18 cellular contexts compared by ENCODE assay signal in genomic region chr14:54906075-54906474, GRCh38. TPM values are rescaled to one million over a fixed set of nuclear protein-coding genes. Genes with fewer than 3 reads are reported as not detected.
A peak's percentile ranks its signal among the peaks of the same experiment; 100 is the strongest.
DNase-seq lines count a peak whose midpoint lies in the region; ATAC-seq, FAIRE-seq and TF ChIP-seq lines count a peak whose summit lies in the region.
"Had no signal": no experiment of that assay in that cellular context is flagged by ENCODE, and none has a peak within 500 bp of the region (broad histone marks: within the 10 kb centered on the region; RNA-seq: fewer than 3 reads in every experiment).

No MANE protein-coding gene starts in this region.

- peak overlapping the region; percentile 52 for H3K27ac Mint-ChIP-seq in activated CD4-positive, alpha-beta T cell treated with anti-CD3 and anti-CD28 coated beads, Interleukin-2, amount 10 ng/mL, durations not matched to agents 7 days and 5 days
- H3K27ac Mint-ChIP-seq in T-helper 2 cell treated with Interferon-gamma antibody and Interleukin-4, amounts not matched to agents 5 μg/mL and 100 μg/mL, for 36 hours: peak overlapping the region; percentile 74
- H3K27ac Mint-ChIP-seq in naive thymus-derived CD8-positive, alpha-beta T cell: no peak overlapping the region
- H3K27ac Mint-ChIP-seq: B cell; CD8-positive, alpha-beta T cell had no signal

- H3K9me3 ChIP-seq in GM12878 (replicated peaks; ENCODE audit: control insufficient read depth, insufficient read depth, low read length): no peaks in the 10 kb centered on the region
- H3K9me3 ChIP-seq: BLaER1 treated with 17β-estradiol and CSF1 and Interleukin-3, amounts not matched to agents 10 nM and 100 nM; HAP-1 had no signal

- H3K27me3 ChIP-seq in KMS-11 (ENCODE audit: insufficient read depth, low read depth) (no peaks in the 10 kb centered on the region), GM12878 (replicated peaks in 1 of 2; ENCODE audit: control insufficient read depth in 2 of 2, insufficient read depth in 2 of 2, low read length in 1 of 2) (no peaks in the 10 kb centered on the region)

- TF ChIP-seq RAD21 in GM12878 (IDR thresholded peaks at IDR 0.05; ENCODE audit: insufficient read depth, low read depth, low read length): no peak

- CTCF ChIA-PET in activated CD4-positive, alpha-beta T cell treated with anti-CD3 and anti-CD28 coated beads, Interleukin-2, amount 10 ng/mL, durations not matched to agents 7 days and 5 days (lab: Charles Lee): no interaction called here
- CTCF ChIA-PET in GM12878 (lab: Yijun Ruan, JAX): no interaction called here

- SMC1A ChIA-PET in GM12878 (lab: Charles Lee; ENCODE audit: uncharacterized antibody, unreplicated experiment): interaction anchor here (0.6 kb wide), 1 partner anchor 18 kb away, joined by 3 read pairs; no protein-coding TSS in a partner anchor

- in situ Hi-C loops in GM12878 (cut with MboI): no loop called here

- H3K27ac ChIP-seq in KMS-11: no peak overlapping the region
- no peak overlapping the region for H3K27ac ChIP-seq in GM12878 (ENCODE audit: control insufficient read depth, insufficient read depth)
- H3K27ac ChIP-seq: BLaER1 treated with 17β-estradiol and CSF1 and Interleukin-3, amounts not matched to agents 10 nM and 100 nM; GM23248 had no signal

- H3K4me1 ChIP-seq in KMS-11 (ENCODE audit: low read depth, poor library complexity, severe bottlenecking): peaks cover 45% of the 10 kb centered on the region
- no peaks in the 10 kb centered on the region; the same call in 1 of the 2 replicates for H3K4me1 ChIP-seq in GM12878 (ENCODE audit: control insufficient read depth, insufficient read depth, low read length)
- H3K4me1 ChIP-seq: HAP-1 had no signal

- intact Hi-C loops in GM12878 (cut with micrococcal nuclease; ENCODE audit: unreplicated experiment): no loop called here

- H3K4me3 Mint-ChIP-seq in activated CD4-positive, alpha-beta T cell treated with anti-CD3 and anti-CD28 coated beads, Interleukin-2, amount 10 ng/mL, durations not matched to agents 7 days and 5 days: no peak overlapping the region
- H3K4me3 Mint-ChIP-seq in T-helper 2 cell treated with Interferon-gamma antibody and Interleukin-4, amounts not matched to agents 5 μg/mL and 100 μg/mL, for 36 hours: peak overlapping the region; percentile 66
- H3K4me3 Mint-ChIP-seq in naive thymus-derived CD8-positive, alpha-beta T cell: no peak overlapping the region
- H3K4me3 Mint-ChIP-seq: B cell; CD8-positive, alpha-beta T cell had no signal

- no peaks in the 10 kb centered on the region for H3K27me3 Mint-ChIP-seq in activated CD4-positive, alpha-beta T cell treated with anti-CD3 and anti-CD28 coated beads, Interleukin-2, amount 10 ng/mL, durations not matched to agents 7 days and 5 days
- H3K27me3 Mint-ChIP-seq in T-helper 2 cell treated with Interferon-gamma antibody and Interleukin-4, amounts not matched to agents 5 μg/mL and 100 μg/mL, for 36 hours (ENCODE audit: low read depth): no peaks in the 10 kb centered on the region
- H3K27me3 Mint-ChIP-seq in naive thymus-derived CD8-positive, alpha-beta T cell: no peaks in the 10 kb centered on the region
- H3K27me3 Mint-ChIP-seq: B cell had no signal

- BruUV-seq in GM12878 (replicated peaks; lab: Mats Ljungman, UMichigan): no TSS peak

- no peak for TF ChIP-seq POLR2A in GM12878 (IDR thresholded peaks at IDR 0.05; ENCODE audit: low read depth, low read length)

- no peaks in the 10 kb centered on the region for H3K36me3 ChIP-seq in KMS-11 (ENCODE audit: insufficient read depth)
- no peaks in the 10 kb centered on the region for H3K36me3 ChIP-seq in GM12878 (ENCODE audit: control insufficient read depth in 2 of 2, insufficient read depth in 2 of 2, low read length in 1 of 2)
- H3K36me3 ChIP-seq: BLaER1 treated with 17β-estradiol and CSF1 and Interleukin-3, amounts not matched to agents 10 nM and 100 nM; HAP-1 had no signal

- peak overlapping the region; percentile 42; the same call in 1 of the 2 replicates for H3K4me2 ChIP-seq in KMS-11
- no peak overlapping the region for H3K4me2 ChIP-seq in GM12878 (ENCODE audit: control insufficient read depth, insufficient read depth)
- H3K4me2 ChIP-seq: BLaER1 treated with 17β-estradiol and CSF1 and Interleukin-3, amounts not matched to agents 10 nM and 100 nM had no signal

- H3K9ac ChIP-seq in KMS-11 (no peak overlapping the region), GM12878 (ENCODE audit: control insufficient read depth, insufficient read depth, low read length) (no peak overlapping the region)
- H3K9ac ChIP-seq: BLaER1 treated with 17β-estradiol and CSF1 and Interleukin-3, amounts not matched to agents 10 nM and 100 nM; GM23248 had no signal

- H3K4me1 Mint-ChIP-seq in activated CD4-positive, alpha-beta T cell treated with anti-CD3 and anti-CD28 coated beads, Interleukin-2, amount 10 ng/mL, durations not matched to agents 7 days and 5 days: peaks cover 37% of the 10 kb centered on the region
- H3K4me1 Mint-ChIP-seq in T-helper 2 cell treated with Interferon-gamma antibody and Interleukin-4, amounts not matched to agents 5 μg/mL and 100 μg/mL, for 36 hours (ENCODE audit: low read depth): peaks cover 34% of the 10 kb centered on the region
- H3K4me1 Mint-ChIP-seq in naive thymus-derived CD8-positive, alpha-beta T cell: peaks cover 2 to 16% (median 6%) of the 10 kb centered on the region in 4 donors

- H2AFZ ChIP-seq in KMS-11 (ENCODE audit: low read depth) (no peak overlapping the region), GM12878 (ENCODE audit: control insufficient read depth, low read depth, low read length) (no peak overlapping the region)
- H2AFZ ChIP-seq: GM23248 had no signal

- H3K79me2 ChIP-seq in KMS-11 (ENCODE audit: insufficient read depth, low read depth) (no peaks in the 10 kb centered on the region), GM12878 (ENCODE audit: control insufficient read depth, insufficient read depth, low read length) (peaks cover 9% of the 10 kb centered on the region)

- no peak for DNase-seq in activated CD4-positive, alpha-beta T cell treated with anti-CD3 and anti-CD28 coated beads, Interleukin-2, amount 10 ng/mL, durations not matched to agents 7 days and 5 days
- DNase-seq in activated CD4-positive, alpha-beta T cell treated with anti-CD3 and anti-CD28 coated beads, Interleukin-2, amount 50 U/mL, for 1 hour: no peak
- no peak for DNase-seq in T-helper 2 cell treated with Interferon-gamma antibody and Interleukin-4, amounts not matched to agents 5 μg/mL and 100 μg/mL, for 36 hours (ENCODE audit: low spot score)
- no peak for DNase-seq in GM12878 (ENCODE audit: low read depth, low spot score)
- no peak for DNase-seq in NCI-H146 treated with DMSO at 0.1 percent for 48 hours (lab: John Stamatoyannopoulos, UW; ENCODE audit: unreplicated experiment)
- DNase-seq in naive thymus-derived CD8-positive, alpha-beta T cell: no peak
- DNase-seq: Calu3; CD8-positive, alpha-beta T cell; DMS79 treated with DMSO at 0.1 percent for 48 hours; GF-D8; GM23248 had no signal

- no peaks in the 10 kb centered on the region for H3K9me3 Mint-ChIP-seq in activated CD4-positive, alpha-beta T cell treated with anti-CD3 and anti-CD28 coated beads, Interleukin-2, amount 10 ng/mL, durations not matched to agents 7 days and 5 days
- H3K9me3 Mint-ChIP-seq in T-helper 2 cell treated with Interferon-gamma antibody and Interleukin-4, amounts not matched to agents 5 μg/mL and 100 μg/mL, for 36 hours: peaks cover 9% of the 10 kb centered on the region
- no peaks in the 10 kb centered on the region for H3K9me3 Mint-ChIP-seq in naive thymus-derived CD8-positive, alpha-beta T cell
- H3K9me3 Mint-ChIP-seq: CD8-positive, alpha-beta T cell had no signal

- RAD21 ChIA-PET in GM12878 (lab: Charles Lee; ENCODE audit: unreplicated experiment): no interaction called here

- POLR2A ChIA-PET in activated CD4-positive, alpha-beta T cell treated with anti-CD3 and anti-CD28 coated beads, Interleukin-2, amount 10 ng/mL, durations not matched to agents 7 days and 5 days (lab: Charles Lee): no interaction called here
- POLR2A ChIA-PET in GM12878 (lab: Charles Lee): no interaction called here
- POLR2A ChIA-PET in naive thymus-derived CD8-positive, alpha-beta T cell (lab: Charles Lee): no interaction called here

- H3K36me3 Mint-ChIP-seq in activated CD4-positive, alpha-beta T cell treated with anti-CD3 and anti-CD28 coated beads, Interleukin-2, amount 10 ng/mL, durations not matched to agents 7 days and 5 days (ENCODE audit: low read depth): peaks cover 16% of the 10 kb centered on the region
- peaks cover 13% of the 10 kb centered on the region for H3K36me3 Mint-ChIP-seq in T-helper 2 cell treated with Interferon-gamma antibody and Interleukin-4, amounts not matched to agents 5 μg/mL and 100 μg/mL, for 36 hours (ENCODE audit: low read depth)
- no peaks in the 10 kb centered on the region for H3K36me3 Mint-ChIP-seq in naive thymus-derived CD8-positive, alpha-beta T cell

- no peak overlapping the region for H3K4me3 ChIP-seq in KMS-11 (IDR thresholded peaks at IDR 0.05; ENCODE audit: insufficient read depth, low read depth, low read length)
- H3K4me3 ChIP-seq in GM12878: no peak overlapping the region
- H3K4me3 ChIP-seq: BLaER1 treated with 17β-estradiol and CSF1 and Interleukin-3, amounts not matched to agents 10 nM and 100 nM; GM23248; HAP-1 had no signal

- no peak for TF ChIP-seq EP300 in GM12878 (IDR thresholded peaks at IDR 0.05; ENCODE audit: borderline replicate concordance in 1 of 2, control insufficient read depth in 1 of 2, low read depth in 2 of 2, low read length in 2 of 2)

- TF ChIP-seq CTCF in KMS-11 (conservative IDR thresholded peaks at IDR 0.05; ENCODE audit: low read depth, low read length): no peak
- no peak for TF ChIP-seq CTCF in GM12878 (IDR thresholded peaks at IDR 0.05 in 2 of 3, conservative IDR thresholded peaks at IDR 0.05 in 1 of 3; ENCODE audit: control insufficient read depth in 2 of 3, extremely low read depth in 1 of 3, insufficient read depth in 1 of 3, low read depth in 3 of 3, low read length in 3 of 3)

- ATAC-seq in GM12878 (no peak), GM18520 (IDR thresholded peaks at IDR 0.05; ENCODE audit: unreplicated experiment) (no peak)
- no peak for ATAC-seq in naive thymus-derived CD8-positive, alpha-beta T cell
- ATAC-seq: CD8-positive, alpha-beta T cell; HepG2 had no signal

- no peaks in the 10 kb centered on the region for H4K20me1 ChIP-seq in KMS-11 (ENCODE audit: insufficient read depth)
- no peaks in the 10 kb centered on the region for H4K20me1 ChIP-seq in GM12878 (ENCODE audit: control insufficient read depth, insufficient read depth)

- no peak for FAIRE-seq in GM12878 (lab: Jason Lieb, UNC)
- FAIRE-seq: GM19239, HepG2 had no signal

RNA-seq across cellular contexts. Expression of gene GCH1, which starts 3.4 kb away (rescaled TPM):
- 10 to 100 TPM; 54.8 to 55.1 TPM for total RNA-seq in activated CD4-positive, alpha-beta T cell treated with anti-CD3 and anti-CD28 coated beads, Interleukin-2, amount 10 ng/mL, durations not matched to agents 7 days and 5 days
- total RNA-seq in GM12878 (2013; cell fraction: nucleolus; rRNA removed): 17.6 and 18.2 TPM in 2 replicates
- total RNA-seq in GM12878 (2014; rRNA removed) (35.9 and 39.5 TPM in 2 replicates), GM12878 (2014; rRNA removed; fragmentation: Illumina TruSeq; extraction: Trizol) (27.0 and 27.9 TPM in 2 replicates), GM12878 (2021) (36.8 and 39.1 TPM in 2 replicates)
- 8.5 TPM for polyA plus RNA-seq in GM12878 (2011; ENCODE audit: low read depth)
- polyA plus RNA-seq in GM12878 (2011; rRNA removed) (31.9 and 40.1 TPM in 2 replicates), GM12878 (2014; fragmentation: Illumina TruSeq; extraction: Trizol) (32.9 and 44.4 TPM in 2 replicates), GM12878 (2014; fragmentation: Nextera tagmentation; extraction: Ambion mirVana) (10 to 100 TPM; 25.1 to 26.0 TPM), GM12878 (2014; rRNA removed) (32.4 and 34.6 TPM in 2 replicates), GM12878 (2016; fragmentation: Nextera tagmentation; extraction: Ambion mirVana) (10 to 100 TPM; 36.9 to 37.0 TPM)
- polyA plus RNA-seq in GM12878 (2011; cell fraction: cytosol; rRNA removed): 14.5 and 15.6 TPM in 2 replicates
- polyA plus RNA-seq in GM12878 (2011; cell fraction: nucleus; rRNA removed): 11.6 and 12.6 TPM in 2 replicates
- 13.4 and 17.9 TPM in 2 replicates for polyA plus RNA-seq in GM12878 (2012)
- polyA minus RNA-seq in GM12878 (2011; rRNA and poly(A)+ RNA removed): 9.8 and 22.2 TPM in 2 replicates
- polyA minus RNA-seq in GM12878 (2011; cell fraction: cytosol; rRNA and poly(A)+ RNA removed): 5.5 and 6.4 TPM in 2 replicates
- 4.5 and 10.2 TPM in 2 replicates for polyA minus RNA-seq in GM12878 (2011; cell fraction: nucleus; rRNA and poly(A)+ RNA removed)
- total RNA-seq in naive thymus-derived CD8-positive, alpha-beta T cell: 10 to 100 TPM; 22.3 to 24.6 TPM
- polyA plus RNA-seq in naive thymus-derived CD8-positive, alpha-beta T cell: 10 to 100 TPM; 23.0 to 29.4 (median 24.3) TPM

Comparison
In these comparisons a context has a peak if more than half of its experiments do, and no peak if none do; other contexts are left out.
1. H3K27ac Mint-ChIP-seq: peak in activated CD4-positive, alpha-beta T cell treated with anti-CD3 and anti-CD28 coated beads, Interleukin-2, amount 10 ng/mL, durations not matched to agents 7 days and 5 days (single experiment) and T-helper 2 cell treated with Interferon-gamma antibody and Interleukin-4, amounts not matched to agents 5 μg/mL and 100 μg/mL, for 36 hours (single experiment); none in naive thymus-derived CD8-positive, alpha-beta T cell (0 of 10).